In the genomic region with DNA sequence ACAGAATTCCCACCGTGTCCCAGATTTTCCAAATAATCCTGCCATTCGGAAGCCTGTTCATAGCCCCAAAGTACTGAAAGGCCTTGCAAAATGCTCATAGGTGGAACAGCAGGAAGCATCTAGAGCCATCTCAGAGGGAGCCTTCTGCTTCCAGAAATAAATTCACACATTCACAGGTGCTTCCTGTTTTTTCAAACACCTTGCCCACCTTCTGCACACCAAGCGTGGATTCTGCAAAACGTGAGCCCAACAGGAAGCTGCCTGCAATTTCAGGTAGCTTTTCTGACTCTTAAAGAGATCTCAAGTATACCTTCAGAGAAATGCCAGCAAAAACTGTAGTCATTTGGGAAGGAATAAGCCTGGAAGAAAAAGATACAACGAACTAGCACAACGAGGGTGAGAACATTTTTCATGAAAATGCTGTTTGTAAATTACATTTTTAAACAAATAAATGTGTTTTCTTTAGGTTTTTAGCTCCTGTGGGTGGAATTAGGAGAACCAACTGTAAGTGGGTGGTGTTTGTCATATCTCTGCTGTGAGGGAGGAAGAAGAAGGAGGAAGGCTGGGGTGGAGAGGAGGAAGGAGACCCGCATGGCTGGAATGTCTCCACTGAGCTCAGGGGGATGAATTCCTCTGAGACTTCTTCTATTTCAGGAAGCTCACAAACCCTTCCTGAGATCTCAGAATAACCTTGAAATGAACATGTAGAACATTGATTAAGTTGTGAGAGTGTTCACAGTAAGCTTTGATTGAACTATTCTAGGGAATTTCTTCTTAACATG, we compare ENCODE assay signal across 9 cellular contexts. TPM values are rescaled to one million over a fixed set of nuclear protein-coding genes. Genes with fewer than 3 reads are reported as not detected.
DNase-seq lines count a peak whose midpoint lies in the region; ATAC-seq, FAIRE-seq and TF ChIP-seq lines count a peak whose summit lies in the region.
"Had no signal": no experiment of that assay in that cellular context is flagged by ENCODE, and none has a peak within 500 bp of the region (broad histone marks: within the 10 kb centered on the region; RNA-seq: fewer than 3 reads in every experiment).

Gene IFNG-AS1, plus strand, starts transcription at position 264 of the 782 bp plus-strand sequence.

- H3K4me1 ChIP-seq in esophagus muscularis mucosa = no peaks in the 10 kb centered on the region

- intact Hi-C loops in esophagus muscularis mucosa (cut with DNase I) = no loop called here

- no peak for TF ChIP-seq CTCF in esophagus muscularis mucosa (IDR thresholded peaks at IDR 0.05)

- no peak within 1 kb of the TSS for H3K27ac ChIP-seq in esophagus muscularis mucosa (replicated peaks in 1 of 4)

- H3K4me3 ChIP-seq in esophagus muscularis mucosa = no peak within 1 kb of the TSS

- FAIRE-seq in GM18507 (lab: Jason Lieb, UNC) = peak; percentile 39
- FAIRE-seq: G401.6 had no signal

- no peaks in the 10 kb centered on the region for H3K9me3 ChIP-seq in esophagus muscularis mucosa

- H3K4me3 Mint-ChIP-seq in effector memory CD8-positive, alpha-beta T cell = peak within 1 kb of the TSS; percentile 80 to 87

- peak within 1 kb of the TSS; percentile 84 to 88 for H3K27ac Mint-ChIP-seq in effector memory CD8-positive, alpha-beta T cell

- TF ChIP-seq EP300 in esophagus muscularis mucosa (IDR thresholded peaks at IDR 0.05) = no peak

- no peak for TF ChIP-seq POLR2A in esophagus muscularis mucosa (IDR thresholded peaks at IDR 0.05; ENCODE audit: low read depth)

- peaks cover 0 to 10% of the 10 kb centered on the region in 2 donors for H3K9me3 Mint-ChIP-seq in effector memory CD8-positive, alpha-beta T cell

- DNase-seq in GM18507 (ENCODE audit: extremely low spot score, insufficient read length, low read depth) (no peak), hypothalamus (lab: John Stamatoyannopoulos, UW) (no peak), esophagus muscularis mucosa (ENCODE audit: extremely low spot score) (no peak)
- DNase-seq in effector memory CD8-positive, alpha-beta T cell = peak; percentile 18 to 21 (median 20)
- DNase-seq: anterior cingulate cortex had no signal

- H3K36me3 ChIP-seq in esophagus muscularis mucosa = no peaks in the 10 kb centered on the region

- H3K27me3 ChIP-seq in esophagus muscularis mucosa = no peaks in the 10 kb centered on the region

- ATAC-seq in GM21423 (IDR thresholded peaks at IDR 0.05; ENCODE audit: unreplicated experiment) (peak; percentile 47), HG03571 (IDR thresholded peaks at IDR 0.05; ENCODE audit: unreplicated experiment) (peak; percentile 32)
- peak; percentile 72 for ATAC-seq in effector memory CD8-positive, alpha-beta T cell (replicated peaks)
- no peak for ATAC-seq in activated CD4-positive, CD25-positive, alpha-beta regulatory T cell treated with anti-CD3 and anti-CD28 coated beads, Interleukin-2, amount 50 U/mL, for 24 hours

- peaks cover 30 to 54% of the 10 kb centered on the region in 2 donors for H3K4me1 Mint-ChIP-seq in effector memory CD8-positive, alpha-beta T cell (ENCODE audit: low read depth in 2 of 2)

- 57% methylated on average over 7 of the region's 7 CpGs for WGBS in esophagus muscularis mucosa

- H3K36me3 Mint-ChIP-seq in effector memory CD8-positive, alpha-beta T cell (ENCODE audit: insufficient read depth) = no peaks in the 10 kb centered on the region

- peaks cover 0 to 5% of the 10 kb centered on the region in 2 donors for H3K27me3 Mint-ChIP-seq in effector memory CD8-positive, alpha-beta T cell

RNA-seq across cellular contexts. Expression of gene IFNG-AS1, which starts in this region (rescaled TPM):
- not detected for total RNA-seq in esophagus muscularis mucosa

Comparison
In these comparisons a context has a peak if more than half of its experiments do, and no peak if none do; other contexts are left out.
1. DNase-seq: peak in effector memory CD8-positive, alpha-beta T cell (3 of 3); none in GM18507 (single experiment), hypothalamus (0 of 51) and esophagus muscularis mucosa (single experiment).
2. ATAC-seq: peak in GM21423 (single experiment), HG03571 (single experiment) and effector memory CD8-positive, alpha-beta T cell (single experiment); none in activated CD4-positive, CD25-positive, alpha-beta regulatory T cell treated with anti-CD3 and anti-CD28 coated beads, Interleukin-2, amount 50 U/mL, for 24 hours (0 of 2).